Comparison of ENCODE assay signal across 8 cellular contexts in genomic region chr15:34721802-34722795, GRCh38. TPM values are rescaled to one million over a fixed set of nuclear protein-coding genes. Genes with fewer than 3 reads are reported as not detected.
A peak's percentile ranks its signal among the peaks of the same experiment; 100 is the strongest.
DNase-seq lines count a peak whose midpoint lies in the region; ATAC-seq and TF ChIP-seq lines count a peak whose summit lies in the region.

No MANE protein-coding gene starts in this region.

- no peak overlapping the region for H3K27ac Mint-ChIP-seq in stimulated activated memory B cell treated with anti-CD40 and anti-IgM and Interleukin-4, amounts not matched to agents 10 μg/mL and 1 μg/mL and 100 μg/mL, for 72 hours
- H3K27ac Mint-ChIP-seq in CD4-positive, alpha-beta memory T cell, result peak overlapping the region in 1 of 7 donors; percentile 27

- POLR2A ChIA-PET in PC-9 (lab: Charles Lee; ENCODE audit: unreplicated experiment), result no interaction called here
- POLR2A ChIA-PET in CD4-positive, alpha-beta memory T cell (lab: Charles Lee; ENCODE audit: partially characterized antibody), result no interaction called here

- peak overlapping the region; percentile 57 for H3K4me3 ChIP-seq in GM23248
- H3K4me3 ChIP-seq in PC-9, result no peak overlapping the region
- peak overlapping the region; percentile 51 for H3K4me3 ChIP-seq in neural cell (ENCODE audit: low read length)
- no peak overlapping the region for H3K4me3 ChIP-seq in CD4-positive, alpha-beta memory T cell (ENCODE audit: low read length in 2 of 2)

- H3K9me2 ChIP-seq in GM23248 (ENCODE audit: insufficient read depth), result no peaks in the 10 kb centered on the region
- no peaks in the 10 kb centered on the region for H3K9me2 ChIP-seq in PC-9 (ENCODE audit: insufficient read depth)
- no peaks in the 10 kb centered on the region for H3K9me2 ChIP-seq in neural cell (ENCODE audit: insufficient read depth, low read length)

- no peak for ATAC-seq in stimulated activated memory B cell treated with anti-CD40 and anti-IgM and Interleukin-4, amounts not matched to agents 10 μg/mL and 1 μg/mL and 100 μg/mL, for 72 hours
- ATAC-seq in activated T-cell treated with anti-CD3 and anti-CD28 coated beads, Interleukin-2, amount 50 U/mL, for 4 hours, result no peak

- DNase-seq in GM23248 (peak; percentile 95), PC-9 (peak in 1 of 2 experiments; percentile 68), fibroblast of peridontal ligament (ENCODE audit: extremely low read depth) (peak; percentile 42)
- DNase-seq in activated T-cell treated with anti-CD3 and anti-CD28 coated beads, Interleukin-2, amount 50 U/mL, for 4 hours, result no peak
- DNase-seq in CD4-positive, alpha-beta memory T cell, result no peak
- DNase-seq in activated CD4-positive, CD25-positive, alpha-beta regulatory T cell treated with anti-CD3 and anti-CD28 coated beads, Interleukin-2, amount 50 U/mL, for 72 hours, result no peak

- 8 to 10% methylated on average over 21 to 30 of the region's 34 CpGs for WGBS in GM23248 (ENCODE audit: low coverage in 1 of 2, low lambda C conversion rate in 2 of 2, missing lambda C conversion rate in 2 of 2), 2 experiments

- H3K4me1 Mint-ChIP-seq in stimulated activated memory B cell treated with anti-CD40 and anti-IgM and Interleukin-4, amounts not matched to agents 10 μg/mL and 1 μg/mL and 100 μg/mL, for 72 hours, result no peaks in the 10 kb centered on the region
- no peaks in the 10 kb centered on the region for H3K4me1 Mint-ChIP-seq in activated T-cell treated with anti-CD3 and anti-CD28 coated beads, Interleukin-2, amount 50 U/mL, for 4 hours (ENCODE audit: low read depth)
- H3K4me1 Mint-ChIP-seq in CD4-positive, alpha-beta memory T cell, result peaks cover 0 to 12% (median under 1%) of the 10 kb centered on the region in 4 donors

- H3K27me3 Mint-ChIP-seq in stimulated activated memory B cell treated with anti-CD40 and anti-IgM and Interleukin-4, amounts not matched to agents 10 μg/mL and 1 μg/mL and 100 μg/mL, for 72 hours, result peaks cover 43% of the 10 kb centered on the region
- H3K27me3 Mint-ChIP-seq in activated T-cell treated with anti-CD3 and anti-CD28 coated beads, Interleukin-2, amount 50 U/mL, for 4 hours (ENCODE audit: low read depth), result peaks cover 41% of the 10 kb centered on the region
- peaks cover 33% of the 10 kb centered on the region in 2 donors for H3K27me3 Mint-ChIP-seq in CD4-positive, alpha-beta memory T cell

- H2AFZ ChIP-seq in GM23248 (peak overlapping the region; percentile 76), PC-9 (no peak overlapping the region; the same call in 1 of the 2 replicates), neural cell (ENCODE audit: low read depth, low read length) (peak overlapping the region; percentile 19)

- no TSS peak for BruUV-seq in PC-9 (replicated peaks; lab: Mats Ljungman, UMichigan)

- in situ Hi-C loops in GM23248 (cut with MboI), result no loop called here

- H3K9ac ChIP-seq in GM23248 (peak overlapping the region; percentile 84), neural cell (ENCODE audit: low read length) (peak overlapping the region; percentile 1)

- CTCF ChIA-PET in PC-9 (lab: Charles Lee), result no interaction called here
- CTCF ChIA-PET in CD4-positive, alpha-beta memory T cell (lab: Charles Lee; ENCODE audit: partially characterized antibody), result no interaction called here

- no peak for TF ChIP-seq EP300 in neural cell (conservative IDR thresholded peaks at IDR 0.05; ENCODE audit: poor library complexity, severe bottlenecking)

- H3F3A ChIP-seq in GM23248 (ENCODE audit: insufficient read depth) (peaks cover 52% of the 10 kb centered on the region), PC-9 (ENCODE audit: insufficient read depth, low read depth) (no peaks in the 10 kb centered on the region), neural cell (ENCODE audit: insufficient read depth, low read length, poor library complexity, severe bottlenecking) (no peaks in the 10 kb centered on the region)

- H3K27me3 ChIP-seq in GM23248 (replicated peaks; ENCODE audit: insufficient read depth), result no peaks in the 10 kb centered on the region
- peaks cover 4% of the 10 kb centered on the region; the same call in 1 of the 2 replicates for H3K27me3 ChIP-seq in PC-9 (ENCODE audit: insufficient read depth, low read depth)
- no peaks in the 10 kb centered on the region for H3K27me3 ChIP-seq in neural cell (ENCODE audit: insufficient read depth, low read depth, low read length)
- H3K27me3 ChIP-seq in CD4-positive, alpha-beta memory T cell (ENCODE audit: insufficient read depth, low read length), result peaks cover 4% of the 10 kb centered on the region

- H3K36me3 ChIP-seq in GM23248 (ENCODE audit: low read depth), result no peaks in the 10 kb centered on the region
- no peaks in the 10 kb centered on the region for H3K36me3 ChIP-seq in PC-9 (ENCODE audit: low read depth)
- H3K36me3 ChIP-seq in neural cell (ENCODE audit: insufficient read depth, low read length), result no peaks in the 10 kb centered on the region
- H3K36me3 ChIP-seq in CD4-positive, alpha-beta memory T cell (ENCODE audit: insufficient read depth, low read length), result no peaks in the 10 kb centered on the region

- H3K4me1 ChIP-seq in GM23248 (ENCODE audit: insufficient read depth) (peaks cover 74% of the 10 kb centered on the region), PC-9 (replicated peaks; ENCODE audit: insufficient read depth) (no peaks in the 10 kb centered on the region)
- H3K4me1 ChIP-seq in CD4-positive, alpha-beta memory T cell (ENCODE audit: insufficient read depth, low read length), result no peaks in the 10 kb centered on the region

- no peaks in the 10 kb centered on the region for H3K9me3 Mint-ChIP-seq in stimulated activated memory B cell treated with anti-CD40 and anti-IgM and Interleukin-4, amounts not matched to agents 10 μg/mL and 1 μg/mL and 100 μg/mL, for 72 hours
- H3K9me3 Mint-ChIP-seq in activated T-cell treated with anti-CD3 and anti-CD28 coated beads, Interleukin-2, amount 50 U/mL, for 4 hours, result no peaks in the 10 kb centered on the region
- H3K9me3 Mint-ChIP-seq in CD4-positive, alpha-beta memory T cell, result peaks cover 0 to 6% (median under 1%) of the 10 kb centered on the region in 8 donors

- H3K36me3 Mint-ChIP-seq in stimulated activated memory B cell treated with anti-CD40 and anti-IgM and Interleukin-4, amounts not matched to agents 10 μg/mL and 1 μg/mL and 100 μg/mL, for 72 hours, result no peaks in the 10 kb centered on the region
- no peaks in the 10 kb centered on the region for H3K36me3 Mint-ChIP-seq in activated T-cell treated with anti-CD3 and anti-CD28 coated beads, Interleukin-2, amount 50 U/mL, for 4 hours (ENCODE audit: insufficient read depth)
- H3K36me3 Mint-ChIP-seq in CD4-positive, alpha-beta memory T cell, result no peaks in the 10 kb centered on the region

- TF ChIP-seq CTCF in PC-9 (conservative IDR thresholded peaks at IDR 0.05) (no peak), neural cell (IDR thresholded peaks at IDR 0.05; ENCODE audit: poor library complexity, severe bottlenecking) (no peak)

- no peak for TF ChIP-seq RAD21 in neural cell (conservative IDR thresholded peaks at IDR 0.05)

- H3K27ac ChIP-seq in GM23248 (peak overlapping the region; percentile 96), PC-9 (no peak overlapping the region), neural cell (ENCODE audit: low read length) (no peak overlapping the region)
- H3K27ac ChIP-seq in CD4-positive, alpha-beta memory T cell (ENCODE audit: low read depth, low read length), result no peak overlapping the region

- no peak overlapping the region for H3K4me3 Mint-ChIP-seq in stimulated activated memory B cell treated with anti-CD40 and anti-IgM and Interleukin-4, amounts not matched to agents 10 μg/mL and 1 μg/mL and 100 μg/mL, for 72 hours
- H3K4me3 Mint-ChIP-seq in activated T-cell treated with anti-CD3 and anti-CD28 coated beads, Interleukin-2, amount 50 U/mL, for 4 hours, result no peak overlapping the region
- no peak overlapping the region for H3K4me3 Mint-ChIP-seq in CD4-positive, alpha-beta memory T cell

- H3K9me3 ChIP-seq in GM23248 (ENCODE audit: low read depth), result no peaks in the 10 kb centered on the region
- H3K9me3 ChIP-seq in PC-9 (ENCODE audit: insufficient read depth, low read depth), result no peaks in the 10 kb centered on the region
- no peaks in the 10 kb centered on the region for H3K9me3 ChIP-seq in neural cell (ENCODE audit: low read length)
- no peaks in the 10 kb centered on the region for H3K9me3 ChIP-seq in CD4-positive, alpha-beta memory T cell (ENCODE audit: control insufficient read depth in 1 of 2, low read length in 2 of 2)

- H3K79me2 ChIP-seq in GM23248 (ENCODE audit: insufficient read depth) (no peaks in the 10 kb centered on the region), PC-9 (ENCODE audit: low read depth) (no peaks in the 10 kb centered on the region), neural cell (replicated peaks; ENCODE audit: insufficient read depth, low read length) (no peaks in the 10 kb centered on the region)

- H3K4me2 ChIP-seq in GM23248 (ENCODE audit: unreplicated experiment), result peak overlapping the region; percentile 76
- peak overlapping the region; percentile 54 for H3K4me2 ChIP-seq in PC-9
- no peak overlapping the region for H3K4me2 ChIP-seq in neural cell (ENCODE audit: low read length)

- no peaks in the 10 kb centered on the region for H4K20me1 ChIP-seq in GM23248 (ENCODE audit: insufficient read depth)
- H4K20me1 ChIP-seq in PC-9 (ENCODE audit: insufficient read depth), result no peaks in the 10 kb centered on the region
- H4K20me1 ChIP-seq in neural cell (ENCODE audit: insufficient read depth), result no peaks in the 10 kb centered on the region

- intact Hi-C loops in PC-9 (cut with micrococcal nuclease; ENCODE audit: unreplicated experiment), result no loop called here
- intact Hi-C loops in CD4-positive, alpha-beta memory T cell (cut with micrococcal nuclease), result no loop called here

TF ChIP-seq in neural cell, 6 proteins besides CTCF, POLR2A, EP300 and RAD21 (continues in another document):
- TF ChIP-seq EZH2 (IDR thresholded peaks at IDR 0.05; ENCODE audit: borderline replicate concordance, insufficient read depth, low read length, poor library complexity, severe bottlenecking) (no peak), TAF1 (IDR thresholded peaks at IDR 0.05; ENCODE audit: low read depth) (no peak)

RNA-seq across cellular contexts. Expression of gene GJD2, which starts 32.7 kb away (rescaled TPM):
- not detected in 2 replicates for total RNA-seq in GM23248 (2014; rRNA removed; shearing (Covaris generic))
- polyA plus RNA-seq in GM23248 (2016; fragmentation: Nextera tagmentation; extraction: Ambion mirVana) (not detected in 2 replicates), neural cell (3.2 and 4.6 TPM in 2 replicates)
- total RNA-seq in PC-9 (2021), result not detected in 2 replicates
- 11.3 and 11.9 TPM in 2 replicates for polyA minus RNA-seq in neural cell
- total RNA-seq in activated T-cell treated with anti-CD3 and anti-CD28 coated beads, Interleukin-2, amount 50 U/mL, for 4 hours, result not detected
- not detected for total RNA-seq in CD4-positive, alpha-beta memory T cell
- polyA plus RNA-seq in CD4-positive, alpha-beta memory T cell, result not detected

Comparison
In these comparisons a context has a peak if more than half of its experiments do, and no peak if none do; other contexts are left out.
1. DNase-seq: peak in GM23248 (single experiment) and fibroblast of peridontal ligament (single experiment); none in activated T-cell treated with anti-CD3 and anti-CD28 coated beads, Interleukin-2, amount 50 U/mL, for 4 hours (single experiment), CD4-positive, alpha-beta memory T cell (0 of 5) and activated CD4-positive, CD25-positive, alpha-beta regulatory T cell treated with anti-CD3 and anti-CD28 coated beads, Interleukin-2, amount 50 U/mL, for 72 hours (single experiment).
2. H3K4me3 ChIP-seq: peak in GM23248 (single experiment) and neural cell (single experiment); none in PC-9 (single experiment) and CD4-positive, alpha-beta memory T cell (0 of 2).